ENCODE assay signal across 1 cellular context in the genomic region with DNA sequence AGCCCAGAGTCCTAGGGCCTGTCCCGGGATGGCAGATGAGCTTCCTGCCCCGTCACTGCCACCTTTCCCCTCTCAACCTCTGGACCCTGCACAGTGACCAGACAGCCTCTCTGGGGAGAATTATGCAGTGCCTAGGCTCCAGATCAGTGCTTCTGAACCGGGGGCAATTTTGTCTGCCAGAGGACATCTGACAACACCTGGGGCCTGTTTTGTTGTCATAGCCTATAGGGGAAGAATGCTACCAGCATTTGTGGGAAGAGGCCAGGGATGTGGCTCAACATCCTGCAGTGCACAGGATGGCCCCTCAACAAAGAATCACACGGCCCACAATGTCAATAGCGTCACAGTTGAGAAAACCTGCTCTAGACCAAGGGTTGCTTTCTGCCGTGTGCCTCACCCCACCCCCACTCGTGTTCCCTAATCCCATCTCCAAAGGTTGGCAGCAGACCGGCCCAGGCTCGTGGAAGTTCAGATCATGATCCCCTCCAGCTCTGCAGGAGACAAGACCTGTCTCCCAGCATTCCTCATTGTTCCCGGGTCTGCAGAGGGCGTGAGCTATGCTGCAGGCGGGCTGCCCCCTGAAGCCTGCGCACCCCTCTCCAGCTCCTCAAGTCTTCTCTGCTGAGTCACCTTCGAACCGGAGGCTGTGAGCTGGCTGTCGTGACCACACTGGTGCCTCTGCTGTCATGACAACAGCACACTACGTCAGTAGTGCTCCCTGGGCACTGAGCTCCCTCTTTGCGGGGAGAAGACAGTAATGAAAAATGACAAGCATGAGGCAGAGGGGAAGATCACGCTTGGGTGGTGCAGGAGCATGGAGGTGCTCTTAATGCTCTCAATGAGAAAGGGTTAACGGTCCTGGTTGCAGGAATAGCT.
A peak's percentile ranks its signal among the peaks of the same experiment; 100 is the strongest.
TF ChIP-seq lines count a peak whose summit lies in the region.

No MANE protein-coding gene starts in this region.

TF ChIP-seq in HepG2, 621 proteins besides CTCF, POLR2A, EP300 and RAD21 (continued from another document and continues in another):
- TF ChIP-seq, protein P1, sequence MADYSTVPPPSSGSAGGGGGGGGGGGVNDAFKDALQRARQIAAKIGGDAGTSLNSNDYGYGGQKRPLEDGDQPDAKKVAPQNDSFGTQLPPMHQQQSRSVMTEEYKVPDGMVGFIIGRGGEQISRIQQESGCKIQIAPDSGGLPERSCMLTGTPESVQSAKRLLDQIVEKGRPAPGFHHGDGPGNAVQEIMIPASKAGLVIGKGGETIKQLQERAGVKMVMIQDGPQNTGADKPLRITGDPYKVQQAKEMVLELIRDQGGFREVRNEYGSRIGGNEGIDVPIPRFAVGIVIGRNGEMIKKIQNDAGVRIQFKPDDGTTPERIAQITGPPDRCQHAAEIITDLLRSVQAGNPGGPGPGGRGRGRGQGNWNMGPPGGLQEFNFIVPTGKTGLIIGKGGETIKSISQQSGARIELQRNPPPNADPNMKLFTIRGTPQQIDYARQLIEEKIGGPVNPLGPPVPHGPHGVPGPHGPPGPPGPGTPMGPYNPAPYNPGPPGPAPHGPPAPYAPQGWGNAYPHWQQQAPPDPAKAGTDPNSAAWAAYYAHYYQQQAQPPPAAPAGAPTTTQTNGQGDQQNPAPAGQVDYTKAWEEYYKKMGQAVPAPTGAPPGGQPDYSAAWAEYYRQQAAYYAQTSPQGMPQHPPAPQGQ (CRISPR knock-in tag; IDR thresholded peaks at IDR 0.05; ENCODE audit: borderline replicate concordance), result no peak
- peak; percentile 22; the same call in 1 of the 2 replicates for TF ChIP-seq YEATS2 (CRISPR knock-in tag; IDR thresholded peaks at IDR 0.05; ENCODE audit: borderline replicate concordance)
- TF ChIP-seq ZFP82 (CRISPR knock-in tag; IDR thresholded peaks at IDR 0.05; ENCODE audit: borderline replicate concordance), result no peak
- TF ChIP-seq PHF21A (CRISPR knock-in tag; IDR thresholded peaks at IDR 0.05), result peak; percentile 91
- TF ChIP-seq, protein P2, sequence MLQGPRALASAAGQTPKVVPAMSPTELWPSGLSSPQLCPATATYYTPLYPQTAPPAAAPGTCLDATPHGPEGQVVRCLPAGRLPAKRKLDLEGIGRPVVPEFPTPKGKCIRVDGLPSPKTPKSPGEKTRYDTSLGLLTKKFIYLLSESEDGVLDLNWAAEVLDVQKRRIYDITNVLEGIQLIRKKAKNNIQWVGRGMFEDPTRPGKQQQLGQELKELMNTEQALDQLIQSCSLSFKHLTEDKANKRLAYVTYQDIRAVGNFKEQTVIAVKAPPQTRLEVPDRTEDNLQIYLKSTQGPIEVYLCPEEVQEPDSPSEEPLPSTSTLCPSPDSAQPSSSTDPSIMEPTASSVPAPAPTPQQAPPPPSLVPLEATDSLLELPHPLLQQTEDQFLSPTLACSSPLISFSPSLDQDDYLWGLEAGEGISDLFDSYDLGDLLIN (CRISPR knock-in tag; IDR thresholded peaks at IDR 0.05; ENCODE audit: borderline replicate concordance), result no peak; the same call in 1 of the 2 replicates
- no peak for TF ChIP-seq MBNL3 (CRISPR knock-in tag; conservative IDR thresholded peaks at IDR 0.05)
- TF ChIP-seq, protein P3, sequence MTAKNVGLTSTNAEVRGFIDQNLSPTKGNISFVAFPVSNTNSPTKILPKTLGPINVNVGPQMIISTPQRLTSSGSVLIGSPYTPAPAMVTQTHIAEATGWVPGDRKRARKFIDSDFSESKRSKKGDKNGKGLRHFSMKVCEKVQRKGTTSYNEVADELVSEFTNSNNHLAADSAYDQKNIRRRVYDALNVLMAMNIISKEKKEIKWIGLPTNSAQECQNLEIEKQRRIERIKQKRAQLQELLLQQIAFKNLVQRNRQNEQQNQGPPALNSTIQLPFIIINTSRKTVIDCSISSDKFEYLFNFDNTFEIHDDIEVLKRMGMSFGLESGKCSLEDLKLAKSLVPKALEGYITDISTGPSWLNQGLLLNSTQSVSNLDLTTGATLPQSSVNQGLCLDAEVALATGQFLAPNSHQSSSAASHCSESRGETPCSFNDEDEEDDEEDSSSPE (CRISPR knock-in tag; IDR thresholded peaks at IDR 0.05), result peak; percentile 41; the same call in 1 of the 2 replicates
- TF ChIP-seq MYC (CRISPR knock-in tag; IDR thresholded peaks at IDR 0.05; ENCODE audit: borderline replicate concordance), result peak; percentile 83
- peak; percentile 33 for TF ChIP-seq ZNF781 (CRISPR knock-in tag; IDR thresholded peaks at IDR 0.05; ENCODE audit: borderline replicate concordance, not compliant biosample characterization)
- TF ChIP-seq POLR2AphosphoS2 (IDR thresholded peaks at IDR 0.05; ENCODE audit: low read depth, low read length), result no peak
- peak; percentile 51 for TF ChIP-seq ZFY (CRISPR knock-in tag; IDR thresholded peaks at IDR 0.05)
- TF ChIP-seq ZNF768 (CRISPR knock-in tag; IDR thresholded peaks at IDR 0.05), result no peak; the same call in 1 of the 2 replicates
- no peak; the same call in 1 of the 2 replicates for TF ChIP-seq FOXK1 (CRISPR knock-in tag; IDR thresholded peaks at IDR 0.05; ENCODE audit: borderline replicate concordance, low read depth)
- no peak for TF ChIP-seq SIX1 (CRISPR knock-in tag; IDR thresholded peaks at IDR 0.05; ENCODE audit: borderline replicate concordance)
- TF ChIP-seq, protein P4, sequence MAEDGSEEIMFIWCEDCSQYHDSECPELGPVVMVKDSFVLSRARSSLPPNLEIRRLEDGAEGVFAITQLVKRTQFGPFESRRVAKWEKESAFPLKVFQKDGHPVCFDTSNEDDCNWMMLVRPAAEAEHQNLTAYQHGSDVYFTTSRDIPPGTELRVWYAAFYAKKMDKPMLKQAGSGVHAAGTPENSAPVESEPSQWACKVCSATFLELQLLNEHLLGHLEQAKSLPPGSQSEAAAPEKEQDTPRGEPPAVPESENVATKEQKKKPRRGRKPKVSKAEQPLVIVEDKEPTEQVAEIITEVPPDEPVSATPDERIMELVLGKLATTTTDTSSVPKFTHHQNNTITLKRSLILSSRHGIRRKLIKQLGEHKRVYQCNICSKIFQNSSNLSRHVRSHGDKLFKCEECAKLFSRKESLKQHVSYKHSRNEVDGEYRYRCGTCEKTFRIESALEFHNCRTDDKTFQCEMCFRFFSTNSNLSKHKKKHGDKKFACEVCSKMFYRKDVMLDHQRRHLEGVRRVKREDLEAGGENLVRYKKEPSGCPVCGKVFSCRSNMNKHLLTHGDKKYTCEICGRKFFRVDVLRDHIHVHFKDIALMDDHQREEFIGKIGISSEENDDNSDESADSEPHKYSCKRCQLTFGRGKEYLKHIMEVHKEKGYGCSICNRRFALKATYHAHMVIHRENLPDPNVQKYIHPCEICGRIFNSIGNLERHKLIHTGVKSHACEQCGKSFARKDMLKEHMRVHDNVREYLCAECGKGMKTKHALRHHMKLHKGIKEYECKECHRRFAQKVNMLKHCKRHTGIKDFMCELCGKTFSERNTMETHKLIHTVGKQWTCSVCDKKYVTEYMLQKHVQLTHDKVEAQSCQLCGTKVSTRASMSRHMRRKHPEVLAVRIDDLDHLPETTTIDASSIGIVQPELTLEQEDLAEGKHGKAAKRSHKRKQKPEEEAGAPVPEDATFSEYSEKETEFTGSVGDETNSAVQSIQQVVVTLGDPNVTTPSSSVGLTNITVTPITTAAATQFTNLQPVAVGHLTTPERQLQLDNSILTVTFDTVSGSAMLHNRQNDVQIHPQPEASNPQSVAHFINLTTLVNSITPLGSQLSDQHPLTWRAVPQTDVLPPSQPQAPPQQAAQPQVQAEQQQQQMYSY (CRISPR knock-in tag; IDR thresholded peaks at IDR 0.05), result no peak
- TF ChIP-seq AKAP8 (CRISPR knock-in tag; IDR thresholded peaks at IDR 0.05), result peak; percentile 87
- no peak for TF ChIP-seq ZNF672 (CRISPR knock-in tag; IDR thresholded peaks at IDR 0.05)
- TF ChIP-seq, protein P5, sequence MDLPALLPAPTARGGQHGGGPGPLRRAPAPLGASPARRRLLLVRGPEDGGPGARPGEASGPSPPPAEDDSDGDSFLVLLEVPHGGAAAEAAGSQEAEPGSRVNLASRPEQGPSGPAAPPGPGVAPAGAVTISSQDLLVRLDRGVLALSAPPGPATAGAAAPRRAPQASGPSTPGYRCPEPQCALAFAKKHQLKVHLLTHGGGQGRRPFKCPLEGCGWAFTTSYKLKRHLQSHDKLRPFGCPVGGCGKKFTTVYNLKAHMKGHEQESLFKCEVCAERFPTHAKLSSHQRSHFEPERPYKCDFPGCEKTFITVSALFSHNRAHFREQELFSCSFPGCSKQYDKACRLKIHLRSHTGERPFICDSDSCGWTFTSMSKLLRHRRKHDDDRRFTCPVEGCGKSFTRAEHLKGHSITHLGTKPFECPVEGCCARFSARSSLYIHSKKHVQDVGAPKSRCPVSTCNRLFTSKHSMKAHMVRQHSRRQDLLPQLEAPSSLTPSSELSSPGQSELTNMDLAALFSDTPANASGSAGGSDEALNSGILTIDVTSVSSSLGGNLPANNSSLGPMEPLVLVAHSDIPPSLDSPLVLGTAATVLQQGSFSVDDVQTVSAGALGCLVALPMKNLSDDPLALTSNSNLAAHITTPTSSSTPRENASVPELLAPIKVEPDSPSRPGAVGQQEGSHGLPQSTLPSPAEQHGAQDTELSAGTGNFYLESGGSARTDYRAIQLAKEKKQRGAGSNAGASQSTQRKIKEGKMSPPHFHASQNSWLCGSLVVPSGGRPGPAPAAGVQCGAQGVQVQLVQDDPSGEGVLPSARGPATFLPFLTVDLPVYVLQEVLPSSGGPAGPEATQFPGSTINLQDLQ (CRISPR knock-in tag; IDR thresholded peaks at IDR 0.05), result peak; percentile 52; the same call in 1 of the 2 replicates
- TF ChIP-seq, protein P6, sequence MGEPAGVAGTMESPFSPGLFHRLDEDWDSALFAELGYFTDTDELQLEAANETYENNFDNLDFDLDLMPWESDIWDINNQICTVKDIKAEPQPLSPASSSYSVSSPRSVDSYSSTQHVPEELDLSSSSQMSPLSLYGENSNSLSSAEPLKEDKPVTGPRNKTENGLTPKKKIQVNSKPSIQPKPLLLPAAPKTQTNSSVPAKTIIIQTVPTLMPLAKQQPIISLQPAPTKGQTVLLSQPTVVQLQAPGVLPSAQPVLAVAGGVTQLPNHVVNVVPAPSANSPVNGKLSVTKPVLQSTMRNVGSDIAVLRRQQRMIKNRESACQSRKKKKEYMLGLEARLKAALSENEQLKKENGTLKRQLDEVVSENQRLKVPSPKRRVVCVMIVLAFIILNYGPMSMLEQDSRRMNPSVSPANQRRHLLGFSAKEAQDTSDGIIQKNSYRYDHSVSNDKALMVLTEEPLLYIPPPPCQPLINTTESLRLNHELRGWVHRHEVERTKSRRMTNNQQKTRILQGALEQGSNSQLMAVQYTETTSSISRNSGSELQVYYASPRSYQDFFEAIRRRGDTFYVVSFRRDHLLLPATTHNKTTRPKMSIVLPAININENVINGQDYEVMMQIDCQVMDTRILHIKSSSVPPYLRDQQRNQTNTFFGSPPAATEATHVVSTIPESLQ (CRISPR knock-in tag; conservative IDR thresholded peaks at IDR 0.05), result no peak
- 0 out of 2 replicates have a peak, but pooled peaks have one; percentile 18 for TF ChIP-seq RFXAP (CRISPR knock-in tag; IDR thresholded peaks at IDR 0.05; ENCODE audit: borderline replicate concordance)
- no peak for TF ChIP-seq ZNF234 (CRISPR knock-in tag; conservative IDR thresholded peaks at IDR 0.05)
- no peak for TF ChIP-seq ZNF558 (CRISPR knock-in tag; IDR thresholded peaks at IDR 0.05; ENCODE audit: borderline replicate concordance)
- peak; percentile 78; the same call in 1 of the 2 replicates for TF ChIP-seq ZBTB20 (CRISPR knock-in tag; IDR thresholded peaks at IDR 0.05; ENCODE audit: borderline replicate concordance, low read depth)
- no peak for TF ChIP-seq SOX13 (IDR thresholded peaks at IDR 0.05)
- peak in 1 of 2 experiments; percentile 50; a peak in 1 of 4 replicates for TF ChIP-seq SOX13 (CRISPR knock-in tag; conservative IDR thresholded peaks at IDR 0.05 in 1 of 2, IDR thresholded peaks at IDR 0.05 in 1 of 2)
- no peak; the same call in 1 of the 2 replicates for TF ChIP-seq ARHGAP35 (CRISPR knock-in tag; IDR thresholded peaks at IDR 0.05; ENCODE audit: borderline replicate concordance)
- TF ChIP-seq, protein P7, sequence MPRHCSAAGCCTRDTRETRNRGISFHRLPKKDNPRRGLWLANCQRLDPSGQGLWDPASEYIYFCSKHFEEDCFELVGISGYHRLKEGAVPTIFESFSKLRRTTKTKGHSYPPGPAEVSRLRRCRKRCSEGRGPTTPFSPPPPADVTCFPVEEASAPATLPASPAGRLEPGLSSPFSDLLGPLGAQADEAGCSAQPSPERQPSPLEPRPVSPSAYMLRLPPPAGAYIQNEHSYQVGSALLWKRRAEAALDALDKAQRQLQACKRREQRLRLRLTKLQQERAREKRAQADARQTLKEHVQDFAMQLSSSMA (CRISPR knock-in tag; IDR thresholded peaks at IDR 0.05), result peak; percentile 16; the same call in 1 of the 2 replicates
- TF ChIP-seq, protein P8, sequence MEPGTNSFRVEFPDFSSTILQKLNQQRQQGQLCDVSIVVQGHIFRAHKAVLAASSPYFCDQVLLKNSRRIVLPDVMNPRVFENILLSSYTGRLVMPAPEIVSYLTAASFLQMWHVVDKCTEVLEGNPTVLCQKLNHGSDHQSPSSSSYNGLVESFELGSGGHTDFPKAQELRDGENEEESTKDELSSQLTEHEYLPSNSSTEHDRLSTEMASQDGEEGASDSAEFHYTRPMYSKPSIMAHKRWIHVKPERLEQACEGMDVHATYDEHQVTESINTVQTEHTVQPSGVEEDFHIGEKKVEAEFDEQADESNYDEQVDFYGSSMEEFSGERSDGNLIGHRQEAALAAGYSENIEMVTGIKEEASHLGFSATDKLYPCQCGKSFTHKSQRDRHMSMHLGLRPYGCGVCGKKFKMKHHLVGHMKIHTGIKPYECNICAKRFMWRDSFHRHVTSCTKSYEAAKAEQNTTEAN (CRISPR knock-in tag; conservative IDR thresholded peaks at IDR 0.05), result no peak; the same call in 1 of the 2 replicates
- TF ChIP-seq ZNF484 (CRISPR knock-in tag; IDR thresholded peaks at IDR 0.05; ENCODE audit: borderline replicate concordance, low read depth), result no peak
- no peak for TF ChIP-seq MATR3 (CRISPR knock-in tag; IDR thresholded peaks at IDR 0.05)
- TF ChIP-seq DPF2 (CRISPR knock-in tag; IDR thresholded peaks at IDR 0.05; ENCODE audit: borderline replicate concordance, low read depth), result 0 out of 2 replicates have a peak, but pooled peaks have one; percentile 22
- TF ChIP-seq NFYB (CRISPR knock-in tag; IDR thresholded peaks at IDR 0.05), result no peak; the same call in 1 of the 2 replicates
- TF ChIP-seq, protein P9, sequence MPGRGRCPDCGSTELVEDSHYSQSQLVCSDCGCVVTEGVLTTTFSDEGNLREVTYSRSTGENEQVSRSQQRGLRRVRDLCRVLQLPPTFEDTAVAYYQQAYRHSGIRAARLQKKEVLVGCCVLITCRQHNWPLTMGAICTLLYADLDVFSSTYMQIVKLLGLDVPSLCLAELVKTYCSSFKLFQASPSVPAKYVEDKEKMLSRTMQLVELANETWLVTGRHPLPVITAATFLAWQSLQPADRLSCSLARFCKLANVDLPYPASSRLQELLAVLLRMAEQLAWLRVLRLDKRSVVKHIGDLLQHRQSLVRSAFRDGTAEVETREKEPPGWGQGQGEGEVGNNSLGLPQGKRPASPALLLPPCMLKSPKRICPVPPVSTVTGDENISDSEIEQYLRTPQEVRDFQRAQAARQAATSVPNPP (CRISPR knock-in tag; IDR thresholded peaks at IDR 0.05), result 0 out of 2 replicates have a peak, but pooled peaks have one; percentile 46
- no peak for TF ChIP-seq U2AF1 (optimal IDR thresholded peaks at IDR 0.05; ENCODE audit: low read depth, low read length)
- no peak for TF ChIP-seq SIX4 (CRISPR knock-in tag; IDR thresholded peaks at IDR 0.05)
